33 cellular contexts compared by ENCODE assay signal in the genomic region with DNA sequence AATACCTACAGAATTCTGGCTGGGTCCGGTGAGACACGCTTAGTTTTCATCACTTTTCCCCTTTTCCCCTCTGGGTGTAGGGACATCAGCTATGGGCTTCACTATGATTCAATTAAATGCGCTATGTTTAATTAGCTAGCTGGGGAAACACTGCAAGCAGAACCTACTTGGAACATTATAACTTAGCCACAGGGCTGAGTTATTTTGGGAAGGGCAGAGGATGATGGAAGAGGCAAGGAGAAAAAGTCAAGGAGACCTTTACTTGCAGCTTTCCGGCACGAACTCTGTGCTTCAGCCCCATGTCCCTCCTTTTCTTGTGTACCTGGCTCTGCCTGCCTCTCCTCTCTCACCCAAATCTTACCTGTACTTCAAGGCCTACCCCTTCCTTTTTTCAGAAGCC.
"Had no signal": no experiment of that assay in that cellular context is flagged by ENCODE, and none has a peak within 500 bp of the region (broad histone marks: within the 10 kb centered on the region; RNA-seq: fewer than 3 reads in every experiment).

No MANE protein-coding gene starts in this region.

- H3K27ac ChIP-seq: adrenal gland, body of pancreas, brain microvascular endothelial cell, breast epithelium, VCaP had no signal

- H3K27me3 ChIP-seq: adrenal gland, body of pancreas, brain microvascular endothelial cell, breast epithelium had no signal

- DNase-seq: activated B cell treated with CpG ODN at 0.5 μM for 24 hours; activated CD4-positive, alpha-beta memory T cell treated with anti-CD3 and anti-CD28 coated beads for 36 hours; activated CD4-positive, alpha-beta T cell treated with anti-CD3 and anti-CD28 coated beads for 4 hours; activated CD4-positive, alpha-beta T cell treated with anti-CD3 and anti-CD28 coated beads, Interleukin-2, amount 10 ng/mL, durations not matched to agents 24 days and 14 days; activated CD4-positive, alpha-beta T cell treated with anti-CD3 and anti-CD28 coated beads, Interleukin-2, amount 50 U/mL, for 1 hour; activated CD4-positive, alpha-beta T cell treated with anti-CD3 and anti-CD28 coated beads, Interleukin-2, amount 50 U/mL, for 4 hours; activated CD4-positive, CD25-positive, alpha-beta regulatory T cell treated with anti-CD3 and anti-CD28 coated beads, Interleukin-2, amount 50 U/mL, for 72 hours; activated CD8-positive, alpha-beta memory T cell treated with anti-CD3 and anti-CD28 coated beads, Interleukin-2, amount 50 U/mL, for 4 hours; activated CD8-positive, alpha-beta T cell treated with anti-CD3 and anti-CD28 coated beads for 36 hours; activated effector memory CD4-positive, alpha-beta T cell treated with anti-CD3 and anti-CD28 coated beads, Interleukin-2, amount 50 U/mL, for 16 hours; activated gamma-delta T cell treated with Interleukin-2 at 50 U/mL for 16 hours; activated naive CD4-positive, alpha-beta T cell; activated naive CD4-positive, alpha-beta T cell treated with anti-CD3 and anti-CD28 coated beads for 36 hours; activated naive CD4-positive, alpha-beta T cell treated with anti-CD3 and anti-CD28 coated beads, Interleukin-2, amount 50 U/mL, for 16 hours; activated naive CD8-positive, alpha-beta T cell treated with anti-CD3 and anti-CD28 coated beads for 36 hours; activated T-cell treated with anti-CD3 and anti-CD28 coated beads for 4 hours; activated T-cell treated with anti-CD3 and anti-CD28 coated beads, Interleukin-2, amount 50 U/mL, for 1 hour; activated T-cell treated with anti-CD3 and anti-CD28 coated beads, Interleukin-2, amount 50 U/mL, for 4 hours; activated T-cell treated with anti-CD3 and anti-CD28 coated beads, Interleukin-2, amount 50 U/mL, for 72 hours; adrenal gland; amniotic stem cell; aorta; body of pancreas; brain microvascular endothelial cell; caudate nucleus; cerebellar nuclear complex; T-helper 1 cell; T-helper 2 cell; T-helper 9 cell had no signal

- H3K4me1 ChIP-seq: adrenal gland, body of pancreas, breast epithelium had no signal

- ATAC-seq: activated CD8-positive, alpha-beta T cell treated with anti-CD3 and anti-CD28 coated beads for 36 hours; activated naive CD4-positive, alpha-beta T cell treated with anti-CD3 and anti-CD28 coated beads, Interleukin-2, amount 50 U/mL, for 72 hours; activated T-cell treated with anti-CD3 and anti-CD28 coated beads, Interleukin-2, amount 50 U/mL, for 4 hours; activated T-cell treated with anti-CD3 and anti-CD28 coated beads, Interleukin-2, amount 50 U/mL, for 72 hours; activated T-helper 17 cell treated with anti-CD3 and anti-CD28 coated beads, Interleukin-2, amount 50 U/mL, for 72 hours; body of pancreas had no signal

- H3K9me3 ChIP-seq: adrenal gland, body of pancreas, breast epithelium had no signal

- H3K4me3 ChIP-seq: adrenal gland, body of pancreas, breast epithelium had no signal

- H3K36me3 ChIP-seq: adrenal gland, brain microvascular endothelial cell, breast epithelium had no signal
